In genomic region chr14:36818794-36819384, GRCh38 we compare ENCODE assay signal across 19 cellular contexts.
DNase-seq lines count a peak whose midpoint lies in the region; ATAC-seq, FAIRE-seq and TF ChIP-seq lines count a peak whose summit lies in the region.
"Had no signal": no experiment of that assay in that cellular context is flagged by ENCODE, and none has a peak within 500 bp of the region (broad histone marks: within the 10 kb centered on the region; RNA-seq: fewer than 3 reads in every experiment).

No MANE protein-coding gene starts in this region.

- no peak overlapping the region for H2AFZ ChIP-seq in astrocyte (ENCODE audit: low read depth, low read length)

- no peaks in the 10 kb centered on the region for H3K27me3 Mint-ChIP-seq in astrocyte (ENCODE audit: low read depth, unreplicated experiment)
- no peaks in the 10 kb centered on the region for H3K27me3 Mint-ChIP-seq in activated CD4-positive, alpha-beta memory T cell treated with anti-CD3 and anti-CD28 coated beads for 36 hours
- H3K27me3 Mint-ChIP-seq: activated CD4-positive, alpha-beta memory T cell treated with anti-CD3 and anti-CD28 coated beads, Interleukin-2, amount 10 ng/mL, durations not matched to agents 7 days and 5 days had no signal

- no peak for ATAC-seq in Right ventricle myocardium inferior
- ATAC-seq: heart right ventricle, Panc1 had no signal

- H3K9me3 ChIP-seq in astrocyte (ENCODE audit: insufficient read depth, low read depth, low read length), result peaks cover 3% of the 10 kb centered on the region
- H3K9me3 ChIP-seq: esophagus muscularis mucosa, heart right ventricle, upper lobe of left lung had no signal

- H3K4me1 Mint-ChIP-seq in astrocyte (ENCODE audit: low read depth, unreplicated experiment), result peaks cover 25% of the 10 kb centered on the region
- no peaks in the 10 kb centered on the region for H3K4me1 Mint-ChIP-seq in activated CD4-positive, alpha-beta memory T cell treated with anti-CD3 and anti-CD28 coated beads for 36 hours (ENCODE audit: low read depth)
- H3K4me1 Mint-ChIP-seq: activated CD4-positive, alpha-beta memory T cell treated with anti-CD3 and anti-CD28 coated beads, Interleukin-2, amount 10 ng/mL, durations not matched to agents 7 days and 5 days had no signal

- H3K4me3 ChIP-seq in AG09309 (ENCODE audit: control insufficient read depth, low read depth, low read length) (no peak overlapping the region), astrocyte (ENCODE audit: insufficient read depth, low read depth, low read length) (no peak overlapping the region)
- H3K4me3 ChIP-seq: esophagus muscularis mucosa, heart right ventricle, upper lobe of left lung had no signal

- no peaks in the 10 kb centered on the region for H4K20me1 ChIP-seq in astrocyte (ENCODE audit: insufficient read depth, low read length)

- H3K27ac Mint-ChIP-seq in astrocyte (ENCODE audit: unreplicated experiment), result peak overlapping the region; percentile 75
- H3K27ac Mint-ChIP-seq in activated CD4-positive, alpha-beta memory T cell treated with anti-CD3 and anti-CD28 coated beads for 36 hours, result no peak overlapping the region
- H3K27ac Mint-ChIP-seq: activated CD4-positive, alpha-beta memory T cell treated with anti-CD3 and anti-CD28 coated beads, Interleukin-2, amount 10 ng/mL, durations not matched to agents 7 days and 5 days had no signal

- no peak overlapping the region for H3K4me2 ChIP-seq in astrocyte (ENCODE audit: low read length)
- H3K4me2 ChIP-seq: KMS-11 had no signal

- no peaks in the 10 kb centered on the region for H3K36me3 ChIP-seq in astrocyte (ENCODE audit: insufficient read depth, low read length)
- H3K36me3 ChIP-seq: esophagus muscularis mucosa, heart right ventricle, upper lobe of left lung had no signal

- H3K36me3 Mint-ChIP-seq in astrocyte (ENCODE audit: low read depth, unreplicated experiment), result no peaks in the 10 kb centered on the region
- no peaks in the 10 kb centered on the region for H3K36me3 Mint-ChIP-seq in activated CD4-positive, alpha-beta memory T cell treated with anti-CD3 and anti-CD28 coated beads for 36 hours

- H3K4me1 ChIP-seq in astrocyte (ENCODE audit: insufficient read depth, low read length), result no peaks in the 10 kb centered on the region
- H3K4me1 ChIP-seq: esophagus muscularis mucosa, heart right ventricle, upper lobe of left lung had no signal

- peaks cover 2% of the 10 kb centered on the region for H3K9me3 Mint-ChIP-seq in astrocyte (ENCODE audit: unreplicated experiment)
- H3K9me3 Mint-ChIP-seq in activated CD4-positive, alpha-beta memory T cell treated with anti-CD3 and anti-CD28 coated beads for 36 hours, result peaks cover 4% of the 10 kb centered on the region
- H3K9me3 Mint-ChIP-seq: activated CD4-positive, alpha-beta memory T cell treated with anti-CD3 and anti-CD28 coated beads, Interleukin-2, amount 10 ng/mL, durations not matched to agents 7 days and 5 days had no signal

- H3K27me3 ChIP-seq in astrocyte (ENCODE audit: insufficient read depth, low read length), result no peaks in the 10 kb centered on the region
- H3K27me3 ChIP-seq: esophagus muscularis mucosa, upper lobe of left lung had no signal

- POLR2A ChIA-PET in activated CD4-positive, alpha-beta memory T cell treated with anti-CD3 and anti-CD28 coated beads for 36 hours (lab: Charles Lee), result interaction anchor here (0.5 kb wide), 1 partner anchor 1419 kb away, joined by 3 read pairs; no protein-coding TSS in a partner anchor

- H3K27ac ChIP-seq in astrocyte (ENCODE audit: low read depth, low read length), result no peak overlapping the region
- H3K27ac ChIP-seq: esophagus muscularis mucosa, heart right ventricle, KMS-11, upper lobe of left lung had no signal

- CTCF ChIA-PET in activated CD4-positive, alpha-beta memory T cell treated with anti-CD3 and anti-CD28 coated beads for 36 hours (lab: Charles Lee), result interaction anchor here (1.2 kb wide), 1 partner anchor 9 kb away, joined by 3 read pairs; no protein-coding TSS in a partner anchor

- H3K79me2 ChIP-seq in astrocyte (ENCODE audit: insufficient read depth, low read length), result no peaks in the 10 kb centered on the region

- intact Hi-C loops in Right ventricle myocardium inferior (cut with DNase I), result no loop called here
- intact Hi-C loops in activated CD4-positive, alpha-beta memory T cell treated with anti-CD3 and anti-CD28 coated beads for 36 hours (cut with micrococcal nuclease), result no loop called here

- DNase-seq in AG09309 (ENCODE audit: low read depth) (peak; percentile 5), HS-27A (ENCODE audit: low read depth) (peak; percentile 47), astrocyte (ENCODE audit: low read depth) (peak; percentile 48), kidney tubule cell (ENCODE audit: low spot score) (peak; percentile 3), LoVo (ENCODE audit: low spot score) (no peak), Right ventricle myocardium inferior (ENCODE audit: missing footprints) (no peak), NCI-H510A treated with DMSO at 0.1 percent for 48 hours (lab: John Stamatoyannopoulos, UW) (no peak)
- no peak for DNase-seq in activated CD4-positive, alpha-beta memory T cell treated with anti-CD3 and anti-CD28 coated beads for 36 hours
- DNase-seq: activated CD4-positive, alpha-beta memory T cell treated with anti-CD3 and anti-CD28 coated beads, Interleukin-2, amount 10 ng/mL, durations not matched to agents 7 days and 5 days; COR-L47; cortex of kidney; heart right ventricle; NCI-H1694; NCI-H526 treated with DMSO at 0.1 percent for 48 hours; stimulated activated CD4-positive, alpha-beta T cell treated with anti-CD3 and anti-CD28 coated beads, Interleukin-4, amount 100 ng/mL, for 4 hours; upper lobe of left lung had no signal

- no peak overlapping the region for H3K4me3 Mint-ChIP-seq in astrocyte (ENCODE audit: unreplicated experiment)
- no peak overlapping the region for H3K4me3 Mint-ChIP-seq in activated CD4-positive, alpha-beta memory T cell treated with anti-CD3 and anti-CD28 coated beads for 36 hours
- H3K4me3 Mint-ChIP-seq: activated CD4-positive, alpha-beta memory T cell treated with anti-CD3 and anti-CD28 coated beads, Interleukin-2, amount 10 ng/mL, durations not matched to agents 7 days and 5 days had no signal

- FAIRE-seq in astrocyte (lab: Jason Lieb, UNC), result peak; percentile 5

- H3K9ac ChIP-seq in astrocyte (ENCODE audit: low read length), result no peak overlapping the region
- H3K9ac ChIP-seq: KMS-11 had no signal

- TF ChIP-seq CTCF in AG09309 (IDR thresholded peaks at IDR 0.05; ENCODE audit: control insufficient read depth, insufficient read depth, low read depth, low read length, missing control alignments) (no peak), astrocyte (IDR thresholded peaks at IDR 0.05; ENCODE audit: insufficient read depth, low read depth, low read length) (no peak)

Comparison
In these comparisons a context has a peak if more than half of its experiments do, and no peak if none do; other contexts are left out.
1. DNase-seq: peak in AG09309 (single experiment), HS-27A (single experiment), astrocyte (single experiment) and kidney tubule cell (single experiment); none in LoVo (single experiment), Right ventricle myocardium inferior (single experiment), NCI-H510A treated with DMSO at 0.1 percent for 48 hours (single experiment) and activated CD4-positive, alpha-beta memory T cell treated with anti-CD3 and anti-CD28 coated beads for 36 hours (single experiment).